Comparison of ENCODE assay signal across 1 cellular context in genomic region chr9:128558431-128559310, GRCh38.
A peak's percentile ranks its signal among the peaks of the same experiment; 100 is the strongest.
TF ChIP-seq lines count a peak whose summit lies in the region.

No MANE protein-coding gene starts in this region.

TF ChIP-seq in HEK293, 187 proteins besides CTCF, POLR2A, EP300 and RAD21 (continued from another document and continues in another):
- TF ChIP-seq ZNF704 (tag by site-specific recombination; IDR thresholded peaks at IDR 0.05) = no peak
- peak; percentile 12; the same call in 1 of the 2 replicates for TF ChIP-seq ZNF2 (tag by site-specific recombination; IDR thresholded peaks at IDR 0.05)
- peak; percentile 73 for TF ChIP-seq IKZF3 (tag by site-specific recombination; IDR thresholded peaks at IDR 0.05)
- peak; percentile 92 for TF ChIP-seq PRDM6 (tag by site-specific recombination; IDR thresholded peaks at IDR 0.05)
- no peak for TF ChIP-seq SCRT1 (tag by site-specific recombination; IDR thresholded peaks at IDR 0.05; ENCODE audit: borderline replicate concordance)
- TF ChIP-seq ZNF280D (tag by site-specific recombination; IDR thresholded peaks at IDR 0.05) = no peak
- TF ChIP-seq OSR2 (tag by site-specific recombination; IDR thresholded peaks at IDR 0.05) = peak; percentile 70
- peak; percentile 45; the same call in 1 of the 2 replicates for TF ChIP-seq KLF7 (tag by site-specific recombination; IDR thresholded peaks at IDR 0.05; ENCODE audit: borderline replicate concordance)
- TF ChIP-seq KLF8 (tag by site-specific recombination; IDR thresholded peaks at IDR 0.05) = peak; percentile 57
- TF ChIP-seq ZBTB7A (tag by site-specific recombination; IDR thresholded peaks at IDR 0.05; ENCODE audit: low read depth) = no peak
- TF ChIP-seq ZNF280C (tag by site-specific recombination; IDR thresholded peaks at IDR 0.05) = no peak
- TF ChIP-seq INSM2 (tag by site-specific recombination; IDR thresholded peaks at IDR 0.05) = peak; percentile 21
- TF ChIP-seq KLF1 (tag by site-specific recombination; IDR thresholded peaks at IDR 0.05) = peak; percentile 94
- peak; percentile 65; the same call in 1 of the 2 replicates for TF ChIP-seq ZEB2 (tag by site-specific recombination; IDR thresholded peaks at IDR 0.05)
- TF ChIP-seq ZNF658 (tag by site-specific recombination; IDR thresholded peaks at IDR 0.05) = no peak
- TF ChIP-seq PRDM4 (tag by site-specific recombination; IDR thresholded peaks at IDR 0.05) = peak; percentile 74
- TF ChIP-seq ZNF341 (tag by site-specific recombination; IDR thresholded peaks at IDR 0.05; ENCODE audit: low read depth) = peak; percentile 65
- TF ChIP-seq PRDM10 (tag by site-specific recombination; IDR thresholded peaks at IDR 0.05) = no peak; the same call in none of the 2 replicates
- TF ChIP-seq ZBTB44 (tag by site-specific recombination; IDR thresholded peaks at IDR 0.05) = peak; percentile 95
- no peak for TF ChIP-seq ZNF488 (tag by site-specific recombination; IDR thresholded peaks at IDR 0.05)
- TF ChIP-seq HOXD13 (CRISPR knock-in tag; IDR thresholded peaks at IDR 0.05; ENCODE audit: borderline replicate concordance) = no peak
- no peak for TF ChIP-seq ZNF654 (tag by site-specific recombination; IDR thresholded peaks at IDR 0.05; ENCODE audit: low read depth)
- TF ChIP-seq ZSCAN30 (tag by site-specific recombination; IDR thresholded peaks at IDR 0.05) = no peak
- TF ChIP-seq ZNF398 (tag by site-specific recombination; IDR thresholded peaks at IDR 0.05) = peak; percentile 71
- peak; percentile 71 for TF ChIP-seq ZBTB17 (tag by site-specific recombination; IDR thresholded peaks at IDR 0.05)
- no peak for TF ChIP-seq ZNF776 (tag by site-specific recombination; IDR thresholded peaks at IDR 0.05; ENCODE audit: borderline replicate concordance)
- peak; percentile 53; the same call in 1 of the 2 replicates for TF ChIP-seq ZNF768 (tag by site-specific recombination; IDR thresholded peaks at IDR 0.05)
- no peak for TF ChIP-seq ZSCAN5A (tag by site-specific recombination; IDR thresholded peaks at IDR 0.05)
- peak; percentile 90 for TF ChIP-seq SCRT2 (tag by site-specific recombination; IDR thresholded peaks at IDR 0.05)
- TF ChIP-seq ZBTB8A (tag by site-specific recombination; IDR thresholded peaks at IDR 0.05) = 0 out of 2 replicates have a peak, but pooled peaks have one; percentile 20
- TF ChIP-seq ZNF16 (tag by site-specific recombination; IDR thresholded peaks at IDR 0.05; ENCODE audit: low read depth) = no peak
- TF ChIP-seq ZNF426 (tag by site-specific recombination; IDR thresholded peaks at IDR 0.05) = no peak
- TF ChIP-seq ZNF624 (tag by site-specific recombination; IDR thresholded peaks at IDR 0.05) = no peak
